24 cellular contexts compared by ENCODE assay signal in the genomic region with DNA sequence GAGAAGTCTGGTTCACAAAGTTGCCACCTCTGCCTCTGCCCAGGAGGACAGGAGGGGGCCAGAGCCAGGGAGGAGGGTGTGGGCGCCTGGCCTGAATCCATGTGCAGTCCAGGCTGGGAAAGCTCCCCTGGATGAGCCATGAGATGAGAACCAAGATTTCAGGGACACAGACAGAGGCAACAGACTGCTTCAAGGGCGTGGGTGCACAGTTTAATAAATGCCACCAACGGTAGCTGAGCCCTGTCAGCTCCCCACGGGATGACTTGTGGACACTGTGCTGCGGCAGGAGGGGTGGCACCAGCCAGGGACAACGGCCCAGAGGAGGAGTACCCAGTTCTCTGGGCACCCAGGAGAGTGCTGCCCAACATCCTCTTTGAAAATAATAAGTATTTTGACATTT. TPM values are rescaled to one million over a fixed set of nuclear protein-coding genes. Genes with fewer than 3 reads are reported as not detected.
DNase-seq lines count a peak whose midpoint lies in the region; ATAC-seq and TF ChIP-seq lines count a peak whose summit lies in the region.
"Had no signal": no experiment of that assay in that cellular context is flagged by ENCODE, and none has a peak within 500 bp of the region (broad histone marks: within the 10 kb centered on the region; RNA-seq: fewer than 3 reads in every experiment).

No MANE protein-coding gene starts in this region.

- no peak overlapping the region for H2AFZ ChIP-seq in mesenchymal stem cell (ENCODE audit: low read depth, low read length)

- H3K79me1 ChIP-seq in mesenchymal stem cell (replicated peaks; ENCODE audit: low read length, poor library complexity, severe bottlenecking) = peaks cover 11% of the 10 kb centered on the region

- H3K27ac ChIP-seq in HEK293 (ENCODE audit: extremely low read depth, low read depth, low read length) (no peak overlapping the region), angular gyrus (ENCODE audit: low read depth, low read length) (peak overlapping the region; percentile 80), mesenchymal stem cell (ENCODE audit: low read length, poor library complexity, severe bottlenecking) (no peak overlapping the region), substantia nigra (ENCODE audit: low read depth, low read length, poor library complexity, severe bottlenecking) (peak overlapping the region; percentile 78), vagina (no peak overlapping the region)
- H3K27ac ChIP-seq: KMS-11, right atrium auricular region had no signal

- H2BK120ac ChIP-seq in mesenchymal stem cell (ENCODE audit: low read depth, low read length) = no peak overlapping the region

- intact Hi-C loops in vagina (cut with DNase I) = no loop called here

- CTCF ChIA-PET in HEK293 (lab: Yijun Ruan, JAX) = interaction anchor here (2.5 kb wide), 1 partner anchor 156 kb away, joined by 11 read pairs; no protein-coding TSS in a partner anchor

- H3K4ac ChIP-seq in mesenchymal stem cell (ENCODE audit: low read depth in 1 of 2, low read length in 2 of 2) = no peak overlapping the region

- H3K23ac ChIP-seq in mesenchymal stem cell (ENCODE audit: low read length in 2 of 2) = no peak overlapping the region

- H3K9me3 ChIP-seq in HEK293 (ENCODE audit: control insufficient read depth, insufficient read depth, low read depth, low read length) (no peaks in the 10 kb centered on the region), mesenchymal stem cell (ENCODE audit: control insufficient read depth, low read length) (no peaks in the 10 kb centered on the region), vagina (no peaks in the 10 kb centered on the region)
- H3K9me3 ChIP-seq: right atrium auricular region, tibial nerve had no signal

- ATAC-seq in omental fat pad (ENCODE audit: low FRiP score) = no peak
- ATAC-seq in GM21367 (IDR thresholded peaks at IDR 0.05; ENCODE audit: unreplicated experiment) = no peak
- ATAC-seq: CD8-positive, alpha-beta T cell; left colon; Right ventricle myocardium inferior had no signal

- DNase-seq in mesenchymal stem cell = no peak
- no peak for DNase-seq in substantia nigra (lab: John Stamatoyannopoulos, UW)
- DNase-seq in vagina (ENCODE audit: extremely low spot score in 2 of 2) = no peak
- DNase-seq in omental fat pad (ENCODE audit: low spot score) = no peak
- DNase-seq: activated CD4-positive, alpha-beta memory T cell treated with anti-CD3 and anti-CD28 coated beads, Interleukin-2, amount 10 ng/mL, durations not matched to agents 7 days and 5 days; activated CD4-positive, CD25-positive, alpha-beta regulatory T cell; activated naive CD8-positive, alpha-beta T cell treated with anti-CD3 and anti-CD28 coated beads, Interleukin-2, amount 10 ng/mL, durations not matched to agents 7 days and 5 days; CD8-positive, alpha-beta T cell; effector CD4-positive, alpha-beta T cell; left colon; mesendoderm; NCI-H187; stimulated activated CD4-positive, alpha-beta T cell treated with anti-CD3 and anti-CD28 coated beads, Interleukin-4, amount 100 ng/mL, for 24 hours; stimulated activated naive CD4-positive, alpha-beta T cell treated with Interleukin-2 at 50 U/mL for 16 hours had no signal

- TF ChIP-seq POLR2A in vagina (IDR thresholded peaks at IDR 0.05) = no peak

- 91% methylated on average over 6 of the region's 6 CpGs for WGBS in mesenchymal stem cell

- H2BK15ac ChIP-seq in mesenchymal stem cell (ENCODE audit: low read depth, poor library complexity, severe bottlenecking) = no peak overlapping the region

- TF ChIP-seq CTCF in HEK293 (tag by site-specific recombination; IDR thresholded peaks at IDR 0.05) (no peak), vagina (IDR thresholded peaks at IDR 0.05) (no peak), omental fat pad (IDR thresholded peaks at IDR 0.05) (no peak)

- no peak overlapping the region for H3K14ac ChIP-seq in mesenchymal stem cell (ENCODE audit: low read length in 2 of 2)

- H3K9ac ChIP-seq in mesenchymal stem cell (ENCODE audit: low read length) = peak overlapping the region; percentile 23
- H3K9ac ChIP-seq: KMS-11 had no signal

- no peaks in the 10 kb centered on the region for H3K27me3 ChIP-seq in mesenchymal stem cell (ENCODE audit: control insufficient read depth in 1 of 2, insufficient read depth in 1 of 2, low read length in 2 of 2)
- H3K27me3 ChIP-seq in vagina = no peaks in the 10 kb centered on the region
- H3K27me3 ChIP-seq: right atrium auricular region, tibial nerve had no signal

- H3K18ac ChIP-seq in mesenchymal stem cell (ENCODE audit: low read depth in 1 of 2, low read length in 2 of 2) = no peak overlapping the region

- H2BK12ac ChIP-seq in mesenchymal stem cell (ENCODE audit: low read length in 2 of 2) = no peak overlapping the region

- H3K4me1 ChIP-seq in HEK293 (ENCODE audit: control insufficient read depth, insufficient read depth, low read length) = no peaks in the 10 kb centered on the region
- H3K4me1 ChIP-seq in mesenchymal stem cell (ENCODE audit: control insufficient read depth, insufficient read depth, low read depth, low read length) = peaks cover 13% of the 10 kb centered on the region
- peaks cover 46% of the 10 kb centered on the region for H3K4me1 ChIP-seq in vagina
- H3K4me1 ChIP-seq: right atrium auricular region had no signal

- no peak overlapping the region for H4K8ac ChIP-seq in mesenchymal stem cell (ENCODE audit: low read length)

- POLR2A ChIA-PET in HEK293 (lab: Yijun Ruan, JAX) = interaction anchor here (1.4 kb wide), 2 partner anchors 144 to 155 kb away, joined by 3 to 4 read pairs; partner anchors contain the start of gene MAT2A

- H2AK5ac ChIP-seq in mesenchymal stem cell (ENCODE audit: low read length, severe bottlenecking) = no peak overlapping the region

- no peak overlapping the region for H2BK5ac ChIP-seq in mesenchymal stem cell (ENCODE audit: low read depth, low read length, poor library complexity, severe bottlenecking)

- no peak overlapping the region for H4K91ac ChIP-seq in mesenchymal stem cell (ENCODE audit: low read length)

- no peak overlapping the region for H3K4me3 ChIP-seq in HEK293 (ENCODE audit: low read depth, low read length)
- no peak overlapping the region for H3K4me3 ChIP-seq in mesenchymal stem cell (ENCODE audit: insufficient read depth in 1 of 2, low read depth in 1 of 2, low read length in 2 of 2)
- H3K4me3 ChIP-seq in vagina = no peak overlapping the region
- H3K4me3 ChIP-seq: right atrium auricular region, tibial nerve had no signal

- peaks cover 0 to 14% of the 10 kb centered on the region in 2 experiments; a peak in 1 of 3 replicates for H3K36me3 ChIP-seq in HEK293 (ENCODE audit: control insufficient read depth in 2 of 2, insufficient read depth in 1 of 2, low read length in 2 of 2)
- peaks cover 69 to 83% of the 10 kb centered on the region in 2 experiments for H3K36me3 ChIP-seq in mesenchymal stem cell (ENCODE audit: control insufficient read depth in 1 of 2, insufficient read depth in 2 of 2, low read depth in 1 of 2, low read length in 2 of 2)
- H3K36me3 ChIP-seq in vagina = peaks cover 2 to 48% of the 10 kb centered on the region in 2 donors

- H3K4me2 ChIP-seq in mesenchymal stem cell (ENCODE audit: low read length, poor library complexity, severe bottlenecking) = no peak overlapping the region
- H3K4me2 ChIP-seq: KMS-11 had no signal

TF ChIP-seq in HEK293, 187 proteins besides CTCF, POLR2A, EP300 and RAD21:
- TF ChIP-seq ZNF223 (tag by site-specific recombination; IDR thresholded peaks at IDR 0.05) (no peak), ZNF132 (tag by site-specific recombination; IDR thresholded peaks at IDR 0.05; ENCODE audit: borderline replicate concordance) (no peak), ZFHX2 (tag by site-specific recombination; conservative IDR thresholded peaks at IDR 0.05) (peak; percentile 45), ZNF76 (tag by site-specific recombination; IDR thresholded peaks at IDR 0.05; ENCODE audit: borderline replicate concordance, low read depth) (no peak), EGR2 (tag by site-specific recombination; IDR thresholded peaks at IDR 0.05; ENCODE audit: low read depth) (peak; percentile 35; the same call in 1 of the 2 replicates), ZNF626 (tag by site-specific recombination; IDR thresholded peaks at IDR 0.05) (no peak), ZNF639 (tag by site-specific recombination; IDR thresholded peaks at IDR 0.05) (no peak)
- TF ChIP-seq, protein P1, sequence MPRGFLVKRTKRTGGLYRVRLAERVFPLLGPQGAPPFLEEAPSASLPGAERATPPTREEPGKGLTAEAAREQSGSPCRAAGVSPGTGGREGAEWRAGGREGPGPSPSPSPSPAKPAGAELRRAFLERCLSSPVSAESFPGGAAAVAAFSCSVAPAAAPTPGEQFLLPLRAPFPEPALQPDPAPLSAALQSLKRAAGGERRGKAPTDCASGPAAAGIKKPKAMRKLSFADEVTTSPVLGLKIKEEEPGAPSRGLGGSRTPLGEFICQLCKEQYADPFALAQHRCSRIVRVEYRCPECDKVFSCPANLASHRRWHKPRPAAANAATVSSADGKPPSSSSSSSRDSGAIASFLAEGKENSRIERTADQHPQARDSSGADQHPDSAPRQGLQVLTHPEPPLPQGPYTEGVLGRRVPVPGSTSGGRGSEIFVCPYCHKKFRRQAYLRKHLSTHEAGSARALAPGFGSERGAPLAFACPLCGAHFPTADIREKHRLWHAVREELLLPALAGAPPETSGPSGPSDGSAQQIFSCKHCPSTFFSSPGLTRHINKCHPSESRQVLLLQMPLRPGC (tag by site-specific recombination; IDR thresholded peaks at IDR 0.05) = no peak

RNA-seq across cellular contexts. Expression of gene CAPG, which starts 15.2 kb away (rescaled TPM):
- polyA plus RNA-seq in mesenchymal stem cell (2013, experiment 1 of 2) = 109 TPM
- 105 TPM for polyA plus RNA-seq in mesenchymal stem cell (2013, experiment 2 of 2)
- total RNA-seq in vagina (165 TPM), omental fat pad (100 to 1,000 TPM in 2 of 4 donors, 10 to 100 TPM in 2; 32.3 to 190 (median 99.5) TPM)

RNA-seq across cellular contexts. Expression of gene SH2D6, which starts 23.5 kb away (rescaled TPM):
- not detected for polyA plus RNA-seq in mesenchymal stem cell (2013, experiment 1 of 2)
- 0.14 TPM for polyA plus RNA-seq in mesenchymal stem cell (2013, experiment 2 of 2)
- total RNA-seq in vagina = not detected
- not detected for total RNA-seq in omental fat pad
- total RNA-seq: epithelial cell of proximal tubule, G401, H4, right atrium auricular region, Right ventricle myocardium inferior had no signal

RNA-seq across cellular contexts. Expression of gene ELMOD3, which starts 40.4 kb away (rescaled TPM):
- 7.1 TPM for polyA plus RNA-seq in mesenchymal stem cell (2013, experiment 1 of 2)
- 7.6 TPM for polyA plus RNA-seq in mesenchymal stem cell (2013, experiment 2 of 2)
- 44.7 TPM for total RNA-seq in vagina
- total RNA-seq in omental fat pad = 10 to 100 TPM; 42.2 to 83.8 (median 67.9) TPM

RNA-seq across cellular contexts. Expression of gene RETSAT, which starts 40.6 kb away (rescaled TPM):
- polyA plus RNA-seq in mesenchymal stem cell (2013, experiment 1 of 2) = 33.6 TPM
- 34.3 TPM for polyA plus RNA-seq in mesenchymal stem cell (2013, experiment 2 of 2)
- total RNA-seq in vagina (62.1 TPM), omental fat pad (100 to 1,000 TPM; 153 to 436 (median 303) TPM)

Comparison
In these comparisons a context has a peak if more than half of its experiments do, and no peak if none do; other contexts are left out.
1. H3K27ac ChIP-seq: peak in angular gyrus (single experiment) and substantia nigra (single experiment); none in HEK293 (single experiment), mesenchymal stem cell (single experiment) and vagina (single experiment).